ENCODE assay signal across 22 cellular contexts in genomic region chr5:15191012-15191411, GRCh38.
DNase-seq lines count a peak whose midpoint lies in the region; ATAC-seq and TF ChIP-seq lines count a peak whose summit lies in the region.
"Had no signal": no experiment of that assay in that cellular context is flagged by ENCODE, and none has a peak within 500 bp of the region (broad histone marks: within the 10 kb centered on the region; RNA-seq: fewer than 3 reads in every experiment).

No MANE protein-coding gene starts in this region.

- intact Hi-C loops in heart right ventricle (cut with DNase I): no loop called here
- intact Hi-C loops in cardiac septum (cut with DNase I): no loop called here

- H3K36me3 ChIP-seq in heart right ventricle: no peaks in the 10 kb centered on the region
- H3K36me3 ChIP-seq: esophagus muscularis mucosa, SJSA1, thyroid gland had no signal

- H3K27me3 ChIP-seq in heart right ventricle: no peaks in the 10 kb centered on the region
- H3K27me3 ChIP-seq: esophagus muscularis mucosa, SJSA1, thyroid gland had no signal

- 63 to 64% methylated on average over 2 of the region's 2 CpGs for WGBS in heart right ventricle, 2 donors

- peak in 5 of 9 donors; percentile 14 to 40 (median 40) for TF ChIP-seq CTCF in heart right ventricle (IDR thresholded peaks at IDR 0.05)
- peak; percentile 70 for TF ChIP-seq CTCF in LNCaP clone FGC (IDR thresholded peaks at IDR 0.05; ENCODE audit: control insufficient read depth, extremely low read depth, insufficient read depth)
- peak; percentile 36 for TF ChIP-seq CTCF in epithelial cell of proximal tubule (conservative IDR thresholded peaks at IDR 0.05; ENCODE audit: low read depth, low read length)

- DNase-seq in heart right ventricle (no peak), cardiac septum (ENCODE audit: low spot score) (no peak), LNCaP clone FGC (ENCODE audit: low read depth) (peak; percentile 32), epithelial cell of proximal tubule (ENCODE audit: low read depth) (no peak), NCI-H1092 (lab: John Stamatoyannopoulos, UW) (no peak), NCI-H2227 treated with DMSO at 0.1 percent for 48 hours (lab: John Stamatoyannopoulos, UW) (no peak), SIG-M5 treated with dmso at 0.1 percent for 504 hours (lab: John Stamatoyannopoulos, UW; ENCODE audit: unreplicated experiment) (no peak)
- DNase-seq in activated CD4-positive, alpha-beta T cell treated with anti-CD3 and anti-CD28 coated beads, Interleukin-2, amount 50 U/mL, for 4 hours: no peak
- DNase-seq: activated CD4-positive, alpha-beta T cell treated with anti-CD3 and anti-CD28 coated beads, Interleukin-2, amount 50 U/mL, for 48 hours; amygdala; DMS79 treated with DMSO at 0.1 percent for 48 hours; effector CD8-positive, alpha-beta T cell; glutamatergic neuron; H7; NCI-H748 treated with DMSO at 0.1 percent for 48 hours; stimulated activated CD4-positive, alpha-beta T cell treated with anti-CD3 and anti-CD28 coated beads, Interleukin-2, amount 100 ng/mL, for 48 hours; stimulated activated naive CD8-positive, alpha-beta T cell treated with anti-CD3 and anti-CD28 coated beads, Interleukin-15, Interleukin-2, amounts not matched to agents 100 U/mL and 50 U/mL, for 24 hours; thyroid gland had no signal

- ATAC-seq in heart right ventricle: no peak
- ATAC-seq: stimulated activated naive CD8-positive, alpha-beta T cell treated with anti-CD3 and anti-CD28 coated beads, Interleukin-15, Interleukin-2, amounts not matched to agents 100 U/mL and 50 U/mL, for 24 hours; WTC11 had no signal

- no peaks in the 10 kb centered on the region for H3K4me1 ChIP-seq in heart right ventricle
- H3K4me1 ChIP-seq: esophagus muscularis mucosa, SJSA1, thyroid gland had no signal

- H3K27ac ChIP-seq in heart right ventricle: no peak overlapping the region
- H3K27ac ChIP-seq: esophagus muscularis mucosa, SJSA1, thyroid gland had no signal

- no peak overlapping the region for H3K4me3 ChIP-seq in heart right ventricle
- no peak overlapping the region for H3K4me3 ChIP-seq in LNCaP clone FGC (ENCODE audit: low read depth, low read length)
- no peak overlapping the region for H3K4me3 ChIP-seq in epithelial cell of proximal tubule (ENCODE audit: low read depth, low read length)
- H3K4me3 ChIP-seq: esophagus muscularis mucosa, SJSA1, smooth muscle cell, thyroid gland had no signal

- peaks cover 0 to 7% (median 0%) of the 10 kb centered on the region in 11 donors for H3K9me3 ChIP-seq in heart right ventricle
- H3K9me3 ChIP-seq: SJSA1, thyroid gland had no signal
